In genomic region chr6:105308840-105309239, GRCh38 we compare ENCODE assay signal across 22 cellular contexts.
"Had no signal": no experiment of that assay in that cellular context is flagged by ENCODE, and none has a peak within 500 bp of the region (broad histone marks: within the 10 kb centered on the region; RNA-seq: fewer than 3 reads in every experiment).

No MANE protein-coding gene starts in this region.

- H3K36me3 Mint-ChIP-seq: natural killer cell treated with Interleukin-12 subunit alpha and Interleukin-12 subunit beta and Interleukin-15 and Interleukin-18, amount 100 ng/mL, for 72 hours had no signal

- H3K27ac Mint-ChIP-seq: mesothelial cell of epicardium; naive B cell; natural killer cell treated with Interleukin-12 subunit alpha and Interleukin-12 subunit beta and Interleukin-15 and Interleukin-18, amount 100 ng/mL, for 72 hours; stimulated activated memory B cell treated with anti-CD40 and anti-IgM and Interleukin-4, amounts not matched to agents 10 μg/mL and 1 μg/mL and 100 μg/mL, for 72 hours had no signal

- DNase-seq: cerebellar nuclear complex; cortex of kidney; effector memory CD8-positive, alpha-beta T cell; erythroblast; esophagus squamous epithelium; foreskin melanocyte; kidney; left lung; lower lobe of right lung; mucosa of descending colon; naive B cell; pancreas; retina; sigmoid colon; stimulated activated CD4-positive, alpha-beta T cell treated with anti-CD3 and anti-CD28 coated beads, Interleukin-2, amount 100 ng/mL, for 24 hours; stimulated activated CD4-positive, alpha-beta T cell treated with anti-CD3 and anti-CD28 coated beads, Interleukin-4, amount 100 ng/mL, for 24 hours; stimulated activated naive CD8-positive, alpha-beta T cell treated with anti-CD3 and anti-CD28 coated beads, Interleukin-15, Interleukin-2, amounts not matched to agents 100 U/mL and 50 U/mL, for 24 hours; uterus had no signal

- H3K4me3 Mint-ChIP-seq: effector memory CD8-positive, alpha-beta T cell; mesothelial cell of epicardium; naive B cell; natural killer cell treated with Interleukin-12 subunit alpha and Interleukin-12 subunit beta and Interleukin-15 and Interleukin-18, amount 100 ng/mL, for 72 hours; neural crest cell; stimulated activated memory B cell treated with anti-CD40 and anti-IgM and Interleukin-4, amounts not matched to agents 10 μg/mL and 1 μg/mL and 100 μg/mL, for 72 hours had no signal

- H3K9me3 Mint-ChIP-seq: effector memory CD8-positive, alpha-beta T cell; mesothelial cell of epicardium; naive B cell; natural killer cell treated with Interleukin-12 subunit alpha and Interleukin-12 subunit beta and Interleukin-15 and Interleukin-18, amount 100 ng/mL, for 72 hours; neural crest cell; stimulated activated memory B cell treated with anti-CD40 and anti-IgM and Interleukin-4, amounts not matched to agents 10 μg/mL and 1 μg/mL and 100 μg/mL, for 72 hours had no signal

- H3K27me3 Mint-ChIP-seq: effector memory CD8-positive, alpha-beta T cell; naive B cell; natural killer cell treated with Interleukin-12 subunit alpha and Interleukin-12 subunit beta and Interleukin-15 and Interleukin-18, amount 100 ng/mL, for 72 hours; stimulated activated memory B cell treated with anti-CD40 and anti-IgM and Interleukin-4, amounts not matched to agents 10 μg/mL and 1 μg/mL and 100 μg/mL, for 72 hours had no signal

- H3K4me1 Mint-ChIP-seq: neural crest cell; stimulated activated memory B cell treated with anti-CD40 and anti-IgM and Interleukin-4, amounts not matched to agents 10 μg/mL and 1 μg/mL and 100 μg/mL, for 72 hours had no signal

- ATAC-seq: effector memory CD8-positive, alpha-beta T cell; left lung; mucosa of descending colon; pancreas; stimulated activated memory B cell treated with anti-CD40 and anti-IgM and Interleukin-4, amounts not matched to agents 10 μg/mL and 1 μg/mL and 100 μg/mL, for 72 hours; stimulated activated naive CD8-positive, alpha-beta T cell treated with anti-CD3 and anti-CD28 coated beads, Interleukin-15, Interleukin-2, amounts not matched to agents 100 U/mL and 50 U/mL, for 24 hours had no signal
